ENCODE assay signal across 8 cellular contexts in genomic region chr13:79775830-79776229, GRCh38.
DNase-seq lines count a peak whose midpoint lies in the region; ATAC-seq, FAIRE-seq and TF ChIP-seq lines count a peak whose summit lies in the region.

No MANE protein-coding gene starts in this region.

- peaks cover 21% of the 10 kb centered on the region for H3K4me1 ChIP-seq in PC-3 (ENCODE audit: insufficient read depth, low read length)
- no peaks in the 10 kb centered on the region for H3K4me1 ChIP-seq in naive thymus-derived CD4-positive, alpha-beta T cell (ENCODE audit: control insufficient read depth in 2 of 2, insufficient read depth in 2 of 2, low read length in 2 of 2)

- H3K27ac Mint-ChIP-seq in neural crest cell (ENCODE audit: unreplicated experiment), result peak overlapping the region; percentile 93
- H3K27ac Mint-ChIP-seq in natural killer cell, result no peak overlapping the region
- no peak overlapping the region for H3K27ac Mint-ChIP-seq in activated naive CD4-positive, alpha-beta T cell treated with anti-CD3 and anti-CD28 coated beads, Interleukin-2, amount 10 ng/mL, durations not matched to agents 7 days and 5 days
- no peak overlapping the region for H3K27ac Mint-ChIP-seq in naive thymus-derived CD4-positive, alpha-beta T cell

- H3K9me3 ChIP-seq in PC-3 (ENCODE audit: low read length), result no peaks in the 10 kb centered on the region
- H3K9me3 ChIP-seq in naive thymus-derived CD4-positive, alpha-beta T cell (ENCODE audit: control insufficient read depth in 2 of 3, low read length in 3 of 3), result no peaks in the 10 kb centered on the region

- CTCF ChIA-PET in PC-3 (lab: Charles Lee), result interaction anchor here (1.3 kb wide), 1 partner anchor 161 kb away, joined by 5 read pairs; no protein-coding TSS in a partner anchor
- CTCF ChIA-PET in activated naive CD4-positive, alpha-beta T cell treated with anti-CD3 and anti-CD28 coated beads, Interleukin-2, amount 10 ng/mL, durations not matched to agents 7 days and 5 days (lab: Charles Lee), result no interaction called here
- CTCF ChIA-PET in naive thymus-derived CD4-positive, alpha-beta T cell (lab: Charles Lee), result no interaction called here

- peak; percentile 84 for TF ChIP-seq CTCF in PC-3 (conservative IDR thresholded peaks at IDR 0.05; ENCODE audit: low read depth, low read length)
- peak; percentile 88 for TF ChIP-seq CTCF in epithelial cell of proximal tubule (conservative IDR thresholded peaks at IDR 0.05; ENCODE audit: low read depth, low read length)
- TF ChIP-seq CTCF in neural crest cell (conservative IDR thresholded peaks at IDR 0.05), result peak; percentile 72
- TF ChIP-seq CTCF in natural killer cell (IDR thresholded peaks at IDR 0.05), result no peak

- intact Hi-C loops in PC-3 (cut with micrococcal nuclease), result loop anchor here (1.0 to 10.0 kb wide), 10 partner anchors 97 to 1239 kb away; no protein-coding TSS in a partner anchor
- intact Hi-C loops in natural killer cell (cut with micrococcal nuclease), result no loop called here
- intact Hi-C loops in naive thymus-derived CD4-positive, alpha-beta T cell (cut with micrococcal nuclease), result no loop called here

- no peaks in the 10 kb centered on the region for H3K9me2 ChIP-seq in PC-3 (replicated peaks; ENCODE audit: low read length)

- H3K4me3 Mint-ChIP-seq in neural crest cell, result peak overlapping the region; percentile 70
- no peak overlapping the region for H3K4me3 Mint-ChIP-seq in natural killer cell
- no peak overlapping the region for H3K4me3 Mint-ChIP-seq in activated naive CD4-positive, alpha-beta T cell treated with anti-CD3 and anti-CD28 coated beads, Interleukin-2, amount 10 ng/mL, durations not matched to agents 7 days and 5 days
- H3K4me3 Mint-ChIP-seq in naive thymus-derived CD4-positive, alpha-beta T cell, result no peak overlapping the region

- POLR2A ChIA-PET in PC-3 (lab: Charles Lee; ENCODE audit: unreplicated experiment), result no interaction called here
- POLR2A ChIA-PET in naive thymus-derived CD4-positive, alpha-beta T cell (lab: Charles Lee), result no interaction called here

- H3K4me3 ChIP-seq in PC-3 (ENCODE audit: low read length) (no peak overlapping the region), epithelial cell of proximal tubule (ENCODE audit: low read depth, low read length) (no peak overlapping the region)
- H3K4me3 ChIP-seq in naive thymus-derived CD4-positive, alpha-beta T cell (ENCODE audit: low read length), result no peak overlapping the region

- no TSS peak for BruUV-seq in PC-3 (replicated peaks; lab: Mats Ljungman, UMichigan)

- FAIRE-seq in H54 (lab: Jason Lieb, UNC), result peak; percentile 80

- no peaks in the 10 kb centered on the region for H4K20me1 ChIP-seq in PC-3 (ENCODE audit: low read length)

- H3K36me3 ChIP-seq in PC-3 (ENCODE audit: low read depth, low read length), result no peaks in the 10 kb centered on the region
- no peaks in the 10 kb centered on the region for H3K36me3 ChIP-seq in naive thymus-derived CD4-positive, alpha-beta T cell (ENCODE audit: control insufficient read depth in 2 of 3, insufficient read depth in 3 of 3, low read length in 3 of 3)

- H3K9me3 Mint-ChIP-seq in neural crest cell, result peaks cover 15% of the 10 kb centered on the region
- H3K9me3 Mint-ChIP-seq in natural killer cell, result peaks cover 0 to 5% of the 10 kb centered on the region in 2 donors
- peaks cover 2% of the 10 kb centered on the region for H3K9me3 Mint-ChIP-seq in activated naive CD4-positive, alpha-beta T cell treated with anti-CD3 and anti-CD28 coated beads, Interleukin-2, amount 10 ng/mL, durations not matched to agents 7 days and 5 days
- H3K9me3 Mint-ChIP-seq in naive thymus-derived CD4-positive, alpha-beta T cell, result peaks cover 0 to 11% (median 2%) of the 10 kb centered on the region in 11 donors

- ATAC-seq in PC-3, result peak; percentile 88
- ATAC-seq in natural killer cell, result no peak
- no peak for ATAC-seq in naive thymus-derived CD4-positive, alpha-beta T cell

- no peaks in the 10 kb centered on the region for H3F3A ChIP-seq in PC-3 (ENCODE audit: low read length, unreplicated experiment)

- H3K36me3 Mint-ChIP-seq in neural crest cell (ENCODE audit: low read depth) (peaks cover 15% of the 10 kb centered on the region), natural killer cell (no peaks in the 10 kb centered on the region)
- no peaks in the 10 kb centered on the region for H3K36me3 Mint-ChIP-seq in activated naive CD4-positive, alpha-beta T cell treated with anti-CD3 and anti-CD28 coated beads, Interleukin-2, amount 10 ng/mL, durations not matched to agents 7 days and 5 days
- no peaks in the 10 kb centered on the region for H3K36me3 Mint-ChIP-seq in naive thymus-derived CD4-positive, alpha-beta T cell

- H3K27me3 Mint-ChIP-seq in neural crest cell (ENCODE audit: low read depth), result no peaks in the 10 kb centered on the region
- H3K27me3 Mint-ChIP-seq in natural killer cell (ENCODE audit: low read depth in 2 of 2), result no peaks in the 10 kb centered on the region
- no peaks in the 10 kb centered on the region for H3K27me3 Mint-ChIP-seq in activated naive CD4-positive, alpha-beta T cell treated with anti-CD3 and anti-CD28 coated beads, Interleukin-2, amount 10 ng/mL, durations not matched to agents 7 days and 5 days
- H3K27me3 Mint-ChIP-seq in naive thymus-derived CD4-positive, alpha-beta T cell, result no peaks in the 10 kb centered on the region

- H3K4me2 ChIP-seq in PC-3 (ENCODE audit: low read length), result peak overlapping the region; percentile 11; the same call in 1 of the 2 replicates

- TF ChIP-seq POLR2A in H54 (IDR thresholded peaks at IDR 0.05; ENCODE audit: low read depth, low read length), result no peak

- H3K27ac ChIP-seq in PC-3 (ENCODE audit: low read length), result peak overlapping the region; percentile 43
- no peak overlapping the region for H3K27ac ChIP-seq in naive thymus-derived CD4-positive, alpha-beta T cell (ENCODE audit: low read depth, low read length)

- H3K9ac ChIP-seq in PC-3 (ENCODE audit: low read length), result peak overlapping the region; percentile 43

- peak; percentile 23 for DNase-seq in COLO668 (lab: John Stamatoyannopoulos, UW; ENCODE audit: unreplicated experiment)
- DNase-seq in H54 (ENCODE audit: insufficient read length, low spot score), result no peak
- DNase-seq in PC-3, result peak; percentile 73
- DNase-seq in epithelial cell of proximal tubule (ENCODE audit: low read depth), result no peak
- DNase-seq in neural crest cell (ENCODE audit: low read depth, low spot score), result no peak
- no peak for DNase-seq in natural killer cell
- no peak for DNase-seq in activated naive CD4-positive, alpha-beta T cell treated with anti-CD3 and anti-CD28 coated beads, Interleukin-2, amount 10 ng/mL, durations not matched to agents 7 days and 5 days
- DNase-seq in naive thymus-derived CD4-positive, alpha-beta T cell, result no peak

- H3K4me1 Mint-ChIP-seq in neural crest cell, result peaks cover 63% of the 10 kb centered on the region
- H3K4me1 Mint-ChIP-seq in natural killer cell, result no peaks in the 10 kb centered on the region
- H3K4me1 Mint-ChIP-seq in activated naive CD4-positive, alpha-beta T cell treated with anti-CD3 and anti-CD28 coated beads, Interleukin-2, amount 10 ng/mL, durations not matched to agents 7 days and 5 days, result no peaks in the 10 kb centered on the region
- no peaks in the 10 kb centered on the region for H3K4me1 Mint-ChIP-seq in naive thymus-derived CD4-positive, alpha-beta T cell

- H2AFZ ChIP-seq in PC-3 (ENCODE audit: low read length), result peak overlapping the region; percentile 34; the same call in 1 of the 2 replicates

- no peaks in the 10 kb centered on the region for H3K27me3 ChIP-seq in PC-3 (ENCODE audit: low read length)
- no peaks in the 10 kb centered on the region for H3K27me3 ChIP-seq in naive thymus-derived CD4-positive, alpha-beta T cell (ENCODE audit: control insufficient read depth in 2 of 2, insufficient read depth in 2 of 2, low read length in 2 of 2)

- no peaks in the 10 kb centered on the region for H3K79me2 ChIP-seq in PC-3 (ENCODE audit: low read length)

Comparison
In these comparisons a context has a peak if more than half of its experiments do, and no peak if none do; other contexts are left out.
1. DNase-seq: peak in COLO668 (single experiment) and PC-3 (single experiment); none in H54 (single experiment), epithelial cell of proximal tubule (single experiment), neural crest cell (single experiment), natural killer cell (single experiment), activated naive CD4-positive, alpha-beta T cell treated with anti-CD3 and anti-CD28 coated beads, Interleukin-2, amount 10 ng/mL, durations not matched to agents 7 days and 5 days (single experiment) and naive thymus-derived CD4-positive, alpha-beta T cell (0 of 9).